Comparison of ENCODE assay signal across 8 cellular contexts in the genomic region with DNA sequence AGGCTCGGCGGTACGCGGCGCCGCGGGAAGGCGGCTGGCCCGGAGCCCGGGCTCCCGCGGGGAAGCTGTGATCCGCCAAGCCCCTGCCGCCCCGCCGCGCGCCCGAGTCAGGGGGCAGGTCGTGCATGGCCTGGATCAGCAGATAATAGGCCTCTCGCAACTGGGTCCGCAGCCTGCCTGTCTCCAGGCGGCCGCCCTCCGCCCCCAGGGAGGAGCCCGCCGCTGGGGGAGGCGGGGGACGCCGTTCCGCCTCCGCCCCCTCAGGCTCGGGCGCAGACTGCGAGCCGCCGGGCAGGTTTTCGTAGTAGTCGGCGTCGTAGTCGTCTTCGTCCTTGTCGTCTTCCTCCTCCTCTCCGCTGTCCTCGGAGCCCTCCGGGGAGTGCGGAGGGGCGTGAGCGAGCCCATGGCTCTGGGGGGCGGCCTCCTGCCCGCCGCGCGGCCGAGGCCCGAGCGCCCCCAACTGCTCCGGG. TPM values are rescaled to one million over a fixed set of nuclear protein-coding genes. Genes with fewer than 3 reads are reported as not detected.
DNase-seq lines count a peak whose midpoint lies in the region; ATAC-seq and TF ChIP-seq lines count a peak whose summit lies in the region.

A gene with protein sequence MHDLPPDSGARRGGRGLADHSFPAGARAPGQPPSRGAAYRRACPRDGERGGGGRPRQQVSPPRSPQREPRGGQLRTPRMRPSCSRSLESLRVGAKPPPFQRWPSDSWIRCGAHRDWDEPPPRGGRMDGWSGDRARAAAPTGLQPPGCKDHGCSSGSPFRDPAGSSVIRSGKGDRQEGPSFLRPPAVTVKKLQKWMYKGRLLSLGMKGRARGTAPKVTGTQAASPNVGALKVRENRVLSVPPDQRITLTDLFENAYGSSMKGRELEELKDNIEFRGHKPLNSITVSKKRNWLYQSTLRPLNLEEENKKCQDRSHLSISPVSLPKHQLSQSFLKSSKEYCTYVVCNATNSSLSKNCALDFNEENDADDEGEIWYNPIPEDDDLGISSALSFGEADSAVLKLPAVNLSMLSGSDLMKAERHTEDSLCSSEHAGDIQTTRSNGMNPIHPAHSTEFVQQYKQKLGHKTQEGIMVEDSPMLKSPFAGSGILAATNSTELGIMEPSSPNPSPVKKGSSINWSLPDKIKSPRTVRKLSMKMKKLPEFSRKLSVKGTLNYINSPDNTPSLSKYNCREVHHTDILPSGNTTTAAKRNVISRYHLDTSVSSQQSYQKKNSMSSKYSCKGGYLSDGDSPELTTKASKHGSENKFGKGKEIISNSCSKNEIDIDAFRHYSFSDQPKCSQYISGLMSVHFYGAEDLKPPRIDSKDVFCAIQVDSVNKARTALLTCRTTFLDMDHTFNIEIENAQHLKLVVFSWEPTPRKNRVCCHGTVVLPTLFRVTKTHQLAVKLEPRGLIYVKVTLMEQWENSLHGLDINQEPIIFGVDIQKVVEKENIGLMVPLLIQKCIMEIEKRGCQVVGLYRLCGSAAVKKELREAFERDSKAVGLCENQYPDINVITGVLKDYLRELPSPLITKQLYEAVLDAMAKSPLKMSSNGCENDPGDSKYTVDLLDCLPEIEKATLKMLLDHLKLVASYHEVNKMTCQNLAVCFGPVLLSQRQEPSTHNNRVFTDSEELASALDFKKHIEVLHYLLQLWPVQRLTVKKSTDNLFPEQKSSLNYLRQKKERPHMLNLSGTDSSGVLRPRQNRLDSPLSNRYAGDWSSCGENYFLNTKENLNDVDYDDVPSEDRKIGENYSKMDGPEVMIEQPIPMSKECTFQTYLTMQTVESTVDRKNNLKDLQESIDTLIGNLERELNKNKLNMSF (minus strand): TSS at position 147 of the 470 bp plus-strand sequence. CDS start 20 bp downstream, at position 127.

- POLR2A ChIA-PET in CD4-positive, alpha-beta T cell (lab: Charles Lee): interaction anchor here (0.6 to 3.8 kb wide), 10 partner anchors 13 to 256 kb away, joined by 3 to 38 read pairs (median 6); partner anchors contain the start of genes BCL10 and C1orf52

- peak within 1 kb of the TSS; percentile 98 for H3K4me3 Mint-ChIP-seq in CD4-positive, alpha-beta T cell
- H3K4me3 Mint-ChIP-seq in activated T-cell treated with anti-CD3 and anti-CD28 coated beads, Interleukin-2, amount 50 U/mL, for 72 hours: peak within 1 kb of the TSS; percentile 92 to 94
- H3K4me3 Mint-ChIP-seq in nephron progenitor cell: peak within 1 kb of the TSS; percentile 91

- CTCF ChIA-PET in CD4-positive, alpha-beta T cell (lab: Charles Lee): interaction anchor here (1.0 to 3.7 kb wide), 4 partner anchors 11 to 256 kb away, joined by 3 to 12 read pairs (median 4); partner anchors contain the start of gene C1orf52

- peaks cover 36% of the 10 kb centered on the region for H3K27me3 Mint-ChIP-seq in CD4-positive, alpha-beta T cell
- no peaks in the 10 kb centered on the region for H3K27me3 Mint-ChIP-seq in activated T-cell treated with anti-CD3 and anti-CD28 coated beads, Interleukin-2, amount 50 U/mL, for 72 hours (ENCODE audit: low read depth)
- H3K27me3 Mint-ChIP-seq in nephron progenitor cell (ENCODE audit: low read depth, poor library complexity): peaks cover 39% of the 10 kb centered on the region

- H4K20me1 ChIP-seq in OCI-LY3 (ENCODE audit: insufficient read depth, low read length): no peaks in the 10 kb centered on the region

- peak within 1 kb of the TSS; percentile 95 for H3K4me2 ChIP-seq in OCI-LY3 (ENCODE audit: low read length)

- ATAC-seq in CD4-positive, alpha-beta T cell (ENCODE audit: poor library complexity): peak; percentile 81
- peak; percentile 72 for ATAC-seq in GM19452 (IDR thresholded peaks at IDR 0.05; ENCODE audit: unreplicated experiment)
- ATAC-seq in HG03565 (IDR thresholded peaks at IDR 0.05; ENCODE audit: unreplicated experiment): peak; percentile 64
- ATAC-seq in activated T-cell treated with anti-CD3 and anti-CD28 coated beads, Interleukin-2, amount 50 U/mL, for 72 hours (replicated peaks in 1 of 2): peak; percentile 81 to 84
- ATAC-seq in stimulated activated naive CD8-positive, alpha-beta T cell treated with anti-CD3 and anti-CD28 coated beads, Interleukin-15, Interleukin-2, amounts not matched to agents 100 U/mL and 50 U/mL, for 24 hours: peak; percentile 70

- peaks cover 15% of the 10 kb centered on the region for H3K79me2 ChIP-seq in OCI-LY3 (ENCODE audit: low read length)

- H3K9me3 Mint-ChIP-seq in CD4-positive, alpha-beta T cell: no peaks in the 10 kb centered on the region
- no peaks in the 10 kb centered on the region for H3K9me3 Mint-ChIP-seq in activated T-cell treated with anti-CD3 and anti-CD28 coated beads, Interleukin-2, amount 50 U/mL, for 72 hours
- no peaks in the 10 kb centered on the region for H3K9me3 Mint-ChIP-seq in nephron progenitor cell

- H3K4me1 ChIP-seq in OCI-LY3 (ENCODE audit: low read length): peaks cover 23% of the 10 kb centered on the region

- H2AFZ ChIP-seq in OCI-LY3 (ENCODE audit: low read depth, low read length): peak within 1 kb of the TSS; percentile 87

- H3K9ac ChIP-seq in OCI-LY3 (ENCODE audit: low read length): peak within 1 kb of the TSS; percentile 85

- peak within 1 kb of the TSS; percentile 97 for H3K27ac Mint-ChIP-seq in CD4-positive, alpha-beta T cell
- peak within 1 kb of the TSS; percentile 89 for H3K27ac Mint-ChIP-seq in activated T-cell treated with anti-CD3 and anti-CD28 coated beads, Interleukin-2, amount 50 U/mL, for 72 hours
- H3K27ac Mint-ChIP-seq in nephron progenitor cell: peak within 1 kb of the TSS; percentile 71

- no peaks in the 10 kb centered on the region for H3K36me3 ChIP-seq in OCI-LY3 (replicated peaks; ENCODE audit: low read depth, low read length)

- H3K9me3 ChIP-seq in CD4-positive, alpha-beta T cell (ENCODE audit: control insufficient read depth, low read length): no peaks in the 10 kb centered on the region
- no peaks in the 10 kb centered on the region for H3K9me3 ChIP-seq in OCI-LY3 (ENCODE audit: insufficient read depth, low read length)

- peaks cover 13% of the 10 kb centered on the region for H3K36me3 Mint-ChIP-seq in CD4-positive, alpha-beta T cell (ENCODE audit: low read depth)
- H3K36me3 Mint-ChIP-seq in activated T-cell treated with anti-CD3 and anti-CD28 coated beads, Interleukin-2, amount 50 U/mL, for 72 hours (ENCODE audit: insufficient read depth in 2 of 2): peaks cover 4 to 6% of the 10 kb centered on the region in 2 donors
- H3K36me3 Mint-ChIP-seq in nephron progenitor cell (ENCODE audit: low read depth): no peaks in the 10 kb centered on the region

- no peak for TF ChIP-seq CTCF in CD4-positive, alpha-beta T cell (IDR thresholded peaks at IDR 0.05)
- TF ChIP-seq CTCF in OCI-LY3 (IDR thresholded peaks at IDR 0.05; ENCODE audit: low read depth, low read length): no peak
- no peak for TF ChIP-seq CTCF in fibroblast of mammary gland (conservative IDR thresholded peaks at IDR 0.05; ENCODE audit: control insufficient read depth, insufficient read depth, low read depth, low read length)
- TF ChIP-seq CTCF in nephron progenitor cell (IDR thresholded peaks at IDR 0.05): no peak

- peak within 1 kb of the TSS; percentile 95 for H3K27ac ChIP-seq in CD4-positive, alpha-beta T cell (ENCODE audit: low read depth, low read length)
- peak within 1 kb of the TSS; percentile 73 for H3K27ac ChIP-seq in OCI-LY3 (ENCODE audit: low read length)

- H3K4me1 Mint-ChIP-seq in CD4-positive, alpha-beta T cell (ENCODE audit: low read depth): peaks cover 47% of the 10 kb centered on the region
- peaks cover 25% of the 10 kb centered on the region for H3K4me1 Mint-ChIP-seq in activated T-cell treated with anti-CD3 and anti-CD28 coated beads, Interleukin-2, amount 50 U/mL, for 72 hours (ENCODE audit: low read depth)
- peaks cover 31% of the 10 kb centered on the region for H3K4me1 Mint-ChIP-seq in nephron progenitor cell

- intact Hi-C loops in CD4-positive, alpha-beta T cell (cut with DNase I, micrococcal nuclease): loop anchor here (2.0 to 5.0 kb wide), 5 partner anchors 22 to 154 kb away; partner anchors contain the start of genes C1orf52 (in 2 of the 2), BCL10 (in 1 of the 2) and MCOLN3 (in 1 of the 2)

- peak; percentile 65 to 85 (median 76) for DNase-seq in CD4-positive, alpha-beta T cell
- peak; percentile 81 to 84 for DNase-seq in activated T-cell treated with anti-CD3 and anti-CD28 coated beads, Interleukin-2, amount 50 U/mL, for 72 hours
- DNase-seq in fibroblast of mammary gland (ENCODE audit: low read depth): peak; percentile 49
- DNase-seq in nephron progenitor cell: peak; percentile 75
- peak; percentile 70 for DNase-seq in stimulated activated naive CD8-positive, alpha-beta T cell treated with anti-CD3 and anti-CD28 coated beads, Interleukin-15, Interleukin-2, amounts not matched to agents 100 U/mL and 50 U/mL, for 24 hours

- H3K27me3 ChIP-seq in CD4-positive, alpha-beta T cell (ENCODE audit: control insufficient read depth, insufficient read depth, low read length): no peaks in the 10 kb centered on the region
- no peaks in the 10 kb centered on the region for H3K27me3 ChIP-seq in OCI-LY3 (ENCODE audit: low read depth, low read length)

- H3K4me3 ChIP-seq in OCI-LY3 (ENCODE audit: low read length): peak within 1 kb of the TSS; percentile 89
- peak within 1 kb of the TSS; percentile 70 for H3K4me3 ChIP-seq in fibroblast of mammary gland (ENCODE audit: control insufficient read depth, low read depth, low read length)

RNA-seq across cellular contexts. Expression of the gene that starts here (rescaled TPM):
- total RNA-seq in CD4-positive, alpha-beta T cell: 1 to 10 TPM; 6.4 to 6.9 TPM
- 1 to 10 TPM; 3.4 to 4.3 TPM for total RNA-seq in activated T-cell treated with anti-CD3 and anti-CD28 coated beads, Interleukin-2, amount 50 U/mL, for 72 hours

Comparison
In these comparisons a context has a peak if more than half of its experiments do, and no peak if none do; other contexts are left out.
1. Peak in every context shown above with its lines: DNase-seq, ATAC-seq, H3K4me3 ChIP-seq and H3K27ac ChIP-seq.